12 cellular contexts compared by ENCODE assay signal in the genomic region with DNA sequence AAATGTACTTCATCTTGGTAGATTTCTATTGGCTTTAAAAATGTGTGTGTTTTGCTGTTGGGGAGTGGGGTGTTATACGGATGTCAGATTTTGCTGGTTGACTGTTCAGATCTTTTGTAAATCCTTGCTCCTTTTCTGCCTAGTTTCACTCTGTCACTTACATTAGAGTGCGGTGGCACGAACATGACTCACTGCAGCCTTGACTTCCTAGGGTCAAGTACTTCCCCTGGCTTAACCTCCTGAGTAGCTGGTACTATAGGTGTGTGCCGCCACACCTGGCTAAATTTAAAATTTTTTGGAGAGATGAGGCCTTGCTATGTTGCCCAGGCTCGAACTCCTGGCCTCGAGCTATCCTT. TPM values are rescaled to one million over a fixed set of nuclear protein-coding genes. Genes with fewer than 3 reads are reported as not detected.
A peak's percentile ranks its signal among the peaks of the same experiment; 100 is the strongest.
DNase-seq lines count a peak whose midpoint lies in the region; ATAC-seq and TF ChIP-seq lines count a peak whose summit lies in the region.
"Not testable (repeated sequence)": the region's sequence is repeated elsewhere in the genome, so short reads cannot be mapped to it uniquely, and the experiment has no call there.
"Had no signal": no experiment of that assay in that cellular context is flagged by ENCODE, and none has a peak within 500 bp of the region (broad histone marks: within the 10 kb centered on the region; RNA-seq: fewer than 3 reads in every experiment).

No MANE protein-coding gene starts in this region.

- not testable (repeated sequence) for TF ChIP-seq POLR2A in NB4 (IDR thresholded peaks at IDR 0.05; ENCODE audit: extremely low read depth, insufficient read length)

- WGBS in mammary epithelial cell (ENCODE audit: low coverage, missing lambda C conversion rate), result 0% methylated on average over 2 of the region's 6 CpGs
- no CpG with 5 or more reads among the region's 6 CpGs for WGBS in mesodermal cell (ENCODE audit: insufficient coverage in 2 of 2), 2 experiments
- 28% methylated on average over 4 of the region's 6 CpGs for WGBS in urinary bladder

- H3K27me3 Mint-ChIP-seq in activated CD4-positive, alpha-beta memory T cell treated with anti-CD3 and anti-CD28 coated beads, Interleukin-2, amount 10 ng/mL, durations not matched to agents 7 days and 5 days, result not testable (repeated sequence)

- POLR2A ChIA-PET in activated CD4-positive, alpha-beta memory T cell treated with anti-CD3 and anti-CD28 coated beads, Interleukin-2, amount 10 ng/mL, durations not matched to agents 7 days and 5 days (lab: Charles Lee), result not testable (repeated sequence)

- dilution Hi-C loops in mammary epithelial cell (cut with HindIII; ENCODE audit: low sequenced_read_pairs), result not testable (repeated sequence)

- peak overlapping the region; percentile 77 for H3K4me3 Mint-ChIP-seq in activated CD4-positive, alpha-beta memory T cell treated with anti-CD3 and anti-CD28 coated beads, Interleukin-2, amount 10 ng/mL, durations not matched to agents 7 days and 5 days

- H3K4me2 ChIP-seq in DND-41 (ENCODE audit: insufficient read depth, low read length) (peak overlapping the region; percentile 66), mammary epithelial cell (ENCODE audit: insufficient read depth, low read depth, low read length) (peak overlapping the region; percentile 70)

- BruUV-seq in mammary epithelial cell (replicated peaks; lab: Mats Ljungman, UMichigan), result not testable (repeated sequence)

- H3K4me1 Mint-ChIP-seq in activated CD4-positive, alpha-beta memory T cell treated with anti-CD3 and anti-CD28 coated beads, Interleukin-2, amount 10 ng/mL, durations not matched to agents 7 days and 5 days, result peaks cover 29% of the 10 kb centered on the region

- peak overlapping the region; percentile 72; the same call in 1 of the 2 replicates for H3K27ac ChIP-seq in DND-41 (ENCODE audit: low read length)
- H3K27ac ChIP-seq in mammary epithelial cell (ENCODE audit: insufficient read depth, low read depth, low read length), result peak overlapping the region; percentile 60
- H3K27ac ChIP-seq in foreskin keratinocyte, result peak overlapping the region; percentile 66
- not testable (repeated sequence) for H3K27ac ChIP-seq in mesodermal cell (ENCODE audit: low read depth, low read length, severe bottlenecking); rectal smooth muscle tissue (ENCODE audit: low read depth, low read length); urinary bladder (ENCODE audit: low read depth)

- TF ChIP-seq CTCF in DND-41 (IDR thresholded peaks at IDR 0.05; ENCODE audit: borderline replicate concordance, extremely low read depth, low read length, poor library complexity, severe bottlenecking); NB4 (IDR thresholded peaks at IDR 0.05; ENCODE audit: low read depth, low read length); mammary epithelial cell (conservative IDR thresholded peaks at IDR 0.05 in 1 of 2, IDR thresholded peaks at IDR 0.05 in 1 of 2; ENCODE audit: extremely low read depth in 1 of 2, insufficient read depth in 1 of 2, low read depth in 1 of 2, low read length in 2 of 2); foreskin keratinocyte (conservative IDR thresholded peaks at IDR 0.05): not testable (repeated sequence)

- peak overlapping the region; percentile 53 to 93; a peak in 3 of 4 replicates for H3K4me3 ChIP-seq in DND-41 (ENCODE audit: low read depth in 1 of 2, low read length in 2 of 2)
- H3K4me3 ChIP-seq in NB4 (ENCODE audit: low read depth, low read length), result peak overlapping the region; percentile 69
- peak overlapping the region; percentile 65 to 77 (median 75) for H3K4me3 ChIP-seq in mammary epithelial cell (replicated peaks in 1 of 3; ENCODE audit: insufficient read depth in 1 of 3, low read depth in 2 of 3, low read length in 3 of 3)
- H3K4me3 ChIP-seq in mesodermal cell (ENCODE audit: extremely low read depth, insufficient read depth, low read length, poor library complexity, severe bottlenecking), result peak overlapping the region; percentile 58
- H3K4me3 ChIP-seq in rectal smooth muscle tissue (ENCODE audit: low read length), result peak overlapping the region; percentile 78
- peak overlapping the region; percentile 66 for H3K4me3 ChIP-seq in urinary bladder (ENCODE audit: low read depth, low read length)

- not testable (repeated sequence) for H3K9me3 Mint-ChIP-seq in activated CD4-positive, alpha-beta memory T cell treated with anti-CD3 and anti-CD28 coated beads, Interleukin-2, amount 10 ng/mL, durations not matched to agents 7 days and 5 days

- intact Hi-C loops in mammary epithelial cell (cut with micrococcal nuclease), result loop anchor here (2.0 kb wide), 1 partner anchor 90 kb away; no protein-coding TSS in a partner anchor

- H3K9ac ChIP-seq in DND-41 (ENCODE audit: low read depth, low read length) (peak overlapping the region; percentile 71), mammary epithelial cell (ENCODE audit: insufficient read depth, low read length) (peak overlapping the region; percentile 68)
- H3K9ac ChIP-seq in rectal smooth muscle tissue (ENCODE audit: low read length), result not testable (repeated sequence)

- H4K20me1 ChIP-seq in DND-41 (ENCODE audit: insufficient read depth, low read length), result peaks cover 15% of the 10 kb centered on the region; the same call in 1 of the 2 replicates
- H4K20me1 ChIP-seq in mammary epithelial cell (ENCODE audit: insufficient read depth, low read length), result not testable (repeated sequence)

- not testable (repeated sequence) for ATAC-seq in DND-41 (ENCODE audit: insufficient read depth, low read depth); foreskin keratinocyte

- peak overlapping the region; percentile 67 for H3K27ac Mint-ChIP-seq in activated CD4-positive, alpha-beta memory T cell treated with anti-CD3 and anti-CD28 coated beads, Interleukin-2, amount 10 ng/mL, durations not matched to agents 7 days and 5 days

- in situ Hi-C loops in mammary epithelial cell (cut with MboI; ENCODE audit: low sequenced_read_pairs in 2 of 2), result not testable (repeated sequence)

- not testable (repeated sequence) for H3K9me3 ChIP-seq in DND-41 (ENCODE audit: insufficient read depth, low read length, severe bottlenecking); mammary epithelial cell (replicated peaks; ENCODE audit: insufficient read depth, low read length); mesodermal cell (ENCODE audit: control insufficient read depth, low read length)

- not testable (repeated sequence) for H2AFZ ChIP-seq in DND-41 (ENCODE audit: low read depth, low read length)
- H2AFZ ChIP-seq in mammary epithelial cell (ENCODE audit: low read depth, low read length), result peak overlapping the region; percentile 98

- not testable (repeated sequence) for DNase-seq in DND-41; NB4 (ENCODE audit: low read depth); activated CD4-positive, alpha-beta memory T cell treated with anti-CD3 and anti-CD28 coated beads, Interleukin-2, amount 10 ng/mL, durations not matched to agents 7 days and 5 days; mammary epithelial cell; foreskin keratinocyte

- H3K36me3 Mint-ChIP-seq in activated CD4-positive, alpha-beta memory T cell treated with anti-CD3 and anti-CD28 coated beads, Interleukin-2, amount 10 ng/mL, durations not matched to agents 7 days and 5 days (ENCODE audit: low read depth), result not testable (repeated sequence)

- H3K36me3 ChIP-seq in DND-41 (ENCODE audit: insufficient read depth, low read length); mammary epithelial cell (ENCODE audit: insufficient read depth, low read length); mesodermal cell (ENCODE audit: control insufficient read depth, insufficient read depth, low read length); rectal smooth muscle tissue (ENCODE audit: control insufficient read depth, insufficient read depth, low read length); urinary bladder (ENCODE audit: insufficient read depth): not testable (repeated sequence)

- H3K79me2 ChIP-seq in DND-41 (ENCODE audit: insufficient read depth, low read length), result peaks cover 59% of the 10 kb centered on the region
- H3K79me2 ChIP-seq in mammary epithelial cell (ENCODE audit: insufficient read depth, low read length), result peaks cover 62% of the 10 kb centered on the region

- CTCF ChIA-PET in activated CD4-positive, alpha-beta memory T cell treated with anti-CD3 and anti-CD28 coated beads, Interleukin-2, amount 10 ng/mL, durations not matched to agents 7 days and 5 days (lab: Charles Lee), result not testable (repeated sequence)
- CTCF ChIA-PET in mammary epithelial cell (lab: Charles Lee; ENCODE audit: low non-redundant PET), result interaction anchor here (0.5 kb wide), 1 partner anchor 287 kb away, joined by 9 read pairs; no protein-coding TSS in a partner anchor

- H3K27me3 ChIP-seq in DND-41 (ENCODE audit: insufficient read depth, low read length, poor library complexity); mammary epithelial cell (ENCODE audit: insufficient read depth, low read length); foreskin keratinocyte; rectal smooth muscle tissue (ENCODE audit: control insufficient read depth, insufficient read depth, low read length): not testable (repeated sequence)

- peaks cover 16% of the 10 kb centered on the region for H3K4me1 ChIP-seq in DND-41 (ENCODE audit: insufficient read depth, low read length)
- not testable (repeated sequence) for H3K4me1 ChIP-seq in mammary epithelial cell (ENCODE audit: insufficient read depth, low read length); foreskin keratinocyte; mesodermal cell (ENCODE audit: control insufficient read depth, insufficient read depth, low read length, poor library complexity, severe bottlenecking); rectal smooth muscle tissue (ENCODE audit: control insufficient read depth, insufficient read depth, low read length); urinary bladder (ENCODE audit: insufficient read depth)

RNA-seq across cellular contexts. Expression of gene VPREB1, which starts 54.0 kb away (rescaled TPM):
- not detected for total RNA-seq in activated CD4-positive, alpha-beta memory T cell treated with anti-CD3 and anti-CD28 coated beads, Interleukin-2, amount 10 ng/mL, durations not matched to agents 7 days and 5 days
- total RNA-seq in mammary epithelial cell, result not detected
- polyA plus RNA-seq in mammary epithelial cell, result not detected
- polyA minus RNA-seq in mammary epithelial cell, result not detected
- total RNA-seq in foreskin keratinocyte, result not detected in 2 replicates
- not detected in 2 replicates for polyA plus RNA-seq in foreskin keratinocyte
- not detected for polyA plus RNA-seq in mesodermal cell (2013, experiment 1 of 2)
- not detected for polyA plus RNA-seq in mesodermal cell (2013, experiment 2 of 2)
- not detected for total RNA-seq in urinary bladder
- polyA plus RNA-seq in urinary bladder, result not detected
- total RNA-seq: esophagus mucosa, H4, HT1080, left lobe of liver had no signal
